In genomic region chr1:84876353-84876752, GRCh38 we compare ENCODE assay signal across 18 cellular contexts. TPM values are rescaled to one million over a fixed set of nuclear protein-coding genes. Genes with fewer than 3 reads are reported as not detected.
DNase-seq lines count a peak whose midpoint lies in the region; ATAC-seq and TF ChIP-seq lines count a peak whose summit lies in the region.
"Had no signal": no experiment of that assay in that cellular context is flagged by ENCODE, and none has a peak within 500 bp of the region (broad histone marks: within the 10 kb centered on the region; RNA-seq: fewer than 3 reads in every experiment).

No MANE protein-coding gene starts in this region.

- H3K27me3 ChIP-seq in upper lobe of right lung, result no peaks in the 10 kb centered on the region
- H3K27me3 ChIP-seq: SJSA1 had no signal

- peaks cover 1% of the 10 kb centered on the region for H3K9me3 Mint-ChIP-seq in activated naive CD8-positive, alpha-beta T cell treated with anti-CD3 and anti-CD28 coated beads, Interleukin-2, amount 10 ng/mL, durations not matched to agents 7 days and 5 days
- H3K9me3 Mint-ChIP-seq in activated naive CD8-positive, alpha-beta T cell treated with anti-CD3 and anti-CD28 coated beads for 36 hours, result no peaks in the 10 kb centered on the region
- H3K9me3 Mint-ChIP-seq in WTC11, result peaks cover under 1% of the 10 kb centered on the region

- H3K4me3 ChIP-seq in upper lobe of right lung, result no peak overlapping the region
- H3K4me3 ChIP-seq: SJSA1 had no signal

- intact Hi-C loops in upper lobe of right lung (cut with DNase I), result no loop called here

- H3K27ac Mint-ChIP-seq in activated naive CD8-positive, alpha-beta T cell treated with anti-CD3 and anti-CD28 coated beads, Interleukin-2, amount 10 ng/mL, durations not matched to agents 7 days and 5 days, result no peak overlapping the region
- H3K27ac Mint-ChIP-seq in activated naive CD8-positive, alpha-beta T cell treated with anti-CD3 and anti-CD28 coated beads for 36 hours, result no peak overlapping the region
- no peak overlapping the region for H3K27ac Mint-ChIP-seq in WTC11
- H3K27ac Mint-ChIP-seq: CD4-positive, CD25-positive, alpha-beta regulatory T cell had no signal

- H3K4me1 Mint-ChIP-seq in activated naive CD8-positive, alpha-beta T cell treated with anti-CD3 and anti-CD28 coated beads, Interleukin-2, amount 10 ng/mL, durations not matched to agents 7 days and 5 days, result peaks cover 24% of the 10 kb centered on the region
- H3K4me1 Mint-ChIP-seq in activated naive CD8-positive, alpha-beta T cell treated with anti-CD3 and anti-CD28 coated beads for 36 hours, result peaks cover 9% of the 10 kb centered on the region
- H3K4me1 Mint-ChIP-seq in WTC11, result peaks cover 9% of the 10 kb centered on the region; the same call in 1 of the 2 replicates
- H3K4me1 Mint-ChIP-seq: CD4-positive, CD25-positive, alpha-beta regulatory T cell had no signal

- no peaks in the 10 kb centered on the region for H3K4me1 ChIP-seq in upper lobe of right lung
- H3K4me1 ChIP-seq: SJSA1 had no signal

- no peak overlapping the region for H3K4me3 Mint-ChIP-seq in activated naive CD8-positive, alpha-beta T cell treated with anti-CD3 and anti-CD28 coated beads, Interleukin-2, amount 10 ng/mL, durations not matched to agents 7 days and 5 days
- H3K4me3 Mint-ChIP-seq in activated naive CD8-positive, alpha-beta T cell treated with anti-CD3 and anti-CD28 coated beads for 36 hours, result no peak overlapping the region
- no peak overlapping the region for H3K4me3 Mint-ChIP-seq in WTC11
- H3K4me3 Mint-ChIP-seq: CD4-positive, CD25-positive, alpha-beta regulatory T cell had no signal

- H3K9me3 ChIP-seq in upper lobe of right lung, result no peaks in the 10 kb centered on the region
- H3K9me3 ChIP-seq: SJSA1 had no signal

- TF ChIP-seq CTCF in WTC11 (IDR thresholded peaks at IDR 0.05) (no peak), upper lobe of right lung (IDR thresholded peaks at IDR 0.05) (no peak)

- POLR2A ChIA-PET in activated naive CD8-positive, alpha-beta T cell treated with anti-CD3 and anti-CD28 coated beads, Interleukin-2, amount 10 ng/mL, durations not matched to agents 7 days and 5 days (lab: Charles Lee), result no interaction called here
- POLR2A ChIA-PET in WTC11 (lab: Charles Lee), result no interaction called here

- CTCF ChIA-PET in WTC11 (lab: Charles Lee), result interaction anchor here (1.2 kb wide), 1 partner anchor 94 kb away, joined by 3 read pairs; no protein-coding TSS in a partner anchor

- ATAC-seq in activated naive CD8-positive, alpha-beta T cell treated with anti-CD3 and anti-CD28 coated beads, Interleukin-2, amount 10 ng/mL, durations not matched to agents 7 days and 5 days (ENCODE audit: low read depth), result peak; percentile 84
- ATAC-seq in WTC11 (0 out of 2 replicates have a peak, but pooled peaks have one; percentile 28), upper lobe of right lung (peak; percentile 57)

- H3K36me3 ChIP-seq in upper lobe of right lung, result no peaks in the 10 kb centered on the region
- H3K36me3 ChIP-seq: SJSA1 had no signal

- no peak overlapping the region for H3K27ac ChIP-seq in upper lobe of right lung
- H3K27ac ChIP-seq: RWPE1, SJSA1 had no signal

- DNase-seq in activated naive CD8-positive, alpha-beta T cell treated with anti-CD3 and anti-CD28 coated beads, Interleukin-2, amount 10 ng/mL, durations not matched to agents 7 days and 5 days, result no peak
- DNase-seq in activated naive CD8-positive, alpha-beta T cell treated with anti-CD3 and anti-CD28 coated beads for 36 hours, result no peak
- DNase-seq in WTC11 (ENCODE audit: low spot score) (no peak), islet precursor cell (peak; percentile 17), upper lobe of right lung (no peak), KG1 (lab: John Stamatoyannopoulos, UW) (no peak), NOMO-1 treated with dmso at 0.1 percent for 144 hours (lab: John Stamatoyannopoulos, UW; ENCODE audit: unreplicated experiment) (no peak), globus pallidus (ENCODE audit: low spot score) (no peak)
- DNase-seq: AML-193; CD4-positive, CD25-positive, alpha-beta regulatory T cell; Kasumi-1; NCI-H1105 treated with DMSO at 0.1 percent for 48 hours; NCI-H1930; NCI-H2171; NCI-H510A had no signal

- peaks cover 14% of the 10 kb centered on the region for H3K27me3 Mint-ChIP-seq in activated naive CD8-positive, alpha-beta T cell treated with anti-CD3 and anti-CD28 coated beads, Interleukin-2, amount 10 ng/mL, durations not matched to agents 7 days and 5 days
- no peaks in the 10 kb centered on the region for H3K27me3 Mint-ChIP-seq in activated naive CD8-positive, alpha-beta T cell treated with anti-CD3 and anti-CD28 coated beads for 36 hours
- H3K27me3 Mint-ChIP-seq in WTC11 (ENCODE audit: low read depth), result no peaks in the 10 kb centered on the region

- peaks cover 17% of the 10 kb centered on the region for H3K36me3 Mint-ChIP-seq in activated naive CD8-positive, alpha-beta T cell treated with anti-CD3 and anti-CD28 coated beads, Interleukin-2, amount 10 ng/mL, durations not matched to agents 7 days and 5 days
- peaks cover under 1% of the 10 kb centered on the region for H3K36me3 Mint-ChIP-seq in activated naive CD8-positive, alpha-beta T cell treated with anti-CD3 and anti-CD28 coated beads for 36 hours
- peaks cover 5% of the 10 kb centered on the region for H3K36me3 Mint-ChIP-seq in WTC11
- H3K36me3 Mint-ChIP-seq: CD4-positive, CD25-positive, alpha-beta regulatory T cell had no signal

TF ChIP-seq in WTC11, 78 proteins besides CTCF, POLR2A, EP300 and RAD21:
- no peak for TF ChIP-seq STAT6 (CRISPR knock-in tag; conservative IDR thresholded peaks at IDR 0.05; ENCODE audit: low read depth)
- TF ChIP-seq USF2 (CRISPR knock-in tag; IDR thresholded peaks at IDR 0.05), result no peak
- TF ChIP-seq IRF2 (CRISPR knock-in tag; IDR thresholded peaks at IDR 0.05; ENCODE audit: borderline replicate concordance, low read depth), result no peak
- TF ChIP-seq TP53 (CRISPR knock-in tag; IDR thresholded peaks at IDR 0.05), result no peak
- no peak for TF ChIP-seq PREB (CRISPR knock-in tag; IDR thresholded peaks at IDR 0.05; ENCODE audit: borderline replicate concordance)
- TF ChIP-seq FOXJ3 (CRISPR knock-in tag; IDR thresholded peaks at IDR 0.05; ENCODE audit: borderline replicate concordance), result no peak
- TF ChIP-seq NFYB (CRISPR knock-in tag; conservative IDR thresholded peaks at IDR 0.05; ENCODE audit: low read depth), result no peak

RNA-seq across cellular contexts. Expression of gene LPAR3, which starts 16.7 kb away (rescaled TPM):
- 1 to 10 TPM; 3.2 to 4.2 TPM for total RNA-seq in activated naive CD8-positive, alpha-beta T cell treated with anti-CD3 and anti-CD28 coated beads, Interleukin-2, amount 10 ng/mL, durations not matched to agents 7 days and 5 days
- total RNA-seq in activated naive CD8-positive, alpha-beta T cell treated with anti-CD3 and anti-CD28 coated beads for 36 hours, result 1 to 10 TPM; 1.1 to 1.4 TPM
- total RNA-seq in WTC11 (2021) (26.8 to 33.3 TPM (median 27.6 TPM) in 3 replicates), upper lobe of right lung (3.6 TPM)
- total RNA-seq: OCI-LY7, SJSA1 had no signal

Comparison
In these comparisons a context has a peak if more than half of its experiments do, and no peak if none do; other contexts are left out.
1. ATAC-seq: peak in every context shown above with its lines; median percentile 84 in activated naive CD8-positive, alpha-beta T cell treated with anti-CD3 and anti-CD28 coated beads, Interleukin-2, amount 10 ng/mL, durations not matched to agents 7 days and 5 days; 57 in upper lobe of right lung; 28 in WTC11.